ENCODE assay signal across 11 cellular contexts in the genomic region with DNA sequence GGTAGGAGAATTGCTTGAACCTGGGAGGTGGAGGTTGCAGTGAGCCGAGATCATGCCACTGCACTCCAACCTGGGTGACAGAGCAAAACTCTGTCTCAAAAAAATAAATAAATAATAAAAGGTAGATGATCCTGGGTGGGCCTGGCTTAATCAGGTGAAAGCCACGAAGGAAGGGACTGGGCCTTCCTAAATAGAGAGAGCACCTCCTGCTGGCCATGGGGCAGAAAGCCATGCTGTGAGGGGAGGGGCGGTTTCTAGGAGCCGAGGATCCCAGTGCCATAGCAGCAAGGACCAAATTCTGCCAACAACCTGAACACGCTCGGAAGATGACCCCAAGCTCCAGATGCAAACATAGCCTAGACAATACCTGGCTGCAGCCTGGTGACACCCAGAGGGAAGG. TPM values are rescaled to one million over a fixed set of nuclear protein-coding genes. Genes with fewer than 3 reads are reported as not detected.
DNase-seq lines count a peak whose midpoint lies in the region; ATAC-seq and TF ChIP-seq lines count a peak whose summit lies in the region.
"Had no signal": no experiment of that assay in that cellular context is flagged by ENCODE, and none has a peak within 500 bp of the region (broad histone marks: within the 10 kb centered on the region; RNA-seq: fewer than 3 reads in every experiment).

No MANE protein-coding gene starts in this region.

- H4K8ac ChIP-seq in H9 (replicated peaks; ENCODE audit: insufficient read length, low read depth, low read length): no peak overlapping the region

- H3K27ac Mint-ChIP-seq in H9: no peak overlapping the region

- H3K79me1 ChIP-seq in H9 (ENCODE audit: insufficient read depth, low read depth, low read length, poor library complexity, severe bottlenecking): no peaks in the 10 kb centered on the region

- peaks cover 6% of the 10 kb centered on the region for H3K27me3 Mint-ChIP-seq in H9 (ENCODE audit: low read depth)

- H2AFZ ChIP-seq in H9 (ENCODE audit: low read length): no peak overlapping the region

- H3K27ac ChIP-seq in H9 (ENCODE audit: insufficient read length, low read depth, low read length) (no peak overlapping the region), WERI-Rb-1 (no peak overlapping the region)

- H3K18ac ChIP-seq in H9 (ENCODE audit: insufficient read length, low read depth, low read length): no peak overlapping the region

- H3K4ac ChIP-seq in H9 (ENCODE audit: low read depth, low read length): no peak overlapping the region

- H3K27me3 ChIP-seq in H9 (ENCODE audit: insufficient read depth, low read length) (no peaks in the 10 kb centered on the region), WERI-Rb-1 (ENCODE audit: insufficient read depth, low read depth, severe bottlenecking) (no peaks in the 10 kb centered on the region)

- no peaks in the 10 kb centered on the region for H3K23me2 ChIP-seq in H9 (ENCODE audit: insufficient read length, low read depth, low read length, poor library complexity, severe bottlenecking)

- H2BK5ac ChIP-seq in H9 (ENCODE audit: insufficient read length, low read length): no peak overlapping the region

- H3K9me3 ChIP-seq in H9 (ENCODE audit: control insufficient read depth, low read depth, low read length): no peaks in the 10 kb centered on the region
- no peaks in the 10 kb centered on the region for H3K9me3 ChIP-seq in WERI-Rb-1 (ENCODE audit: severe bottlenecking)

- H2AK5ac ChIP-seq in H9 (ENCODE audit: insufficient read length, low read length): no peak overlapping the region

- H3T11ph ChIP-seq in H9 (ENCODE audit: low read length): no peak overlapping the region

- TF ChIP-seq CTCF in AG09319 (IDR thresholded peaks at IDR 0.05; ENCODE audit: low read depth, low read length) (peak; percentile 59), H9 (conservative IDR thresholded peaks at IDR 0.05) (peak; percentile 63), WERI-Rb-1 (IDR thresholded peaks at IDR 0.05; ENCODE audit: low read depth, low read length) (peak; percentile 50; the same call in 1 of the 2 replicates)

- intact Hi-C loops in Right ventricle myocardium inferior (cut with DNase I): no loop called here

- no peak overlapping the region for H3K23ac ChIP-seq in H9 (ENCODE audit: insufficient read length, low read depth, low read length)

- no peak overlapping the region for H2BK12ac ChIP-seq in H9 (ENCODE audit: insufficient read length, low read depth, low read length)

- no peak overlapping the region for H3K14ac ChIP-seq in H9 (ENCODE audit: insufficient read depth, low read length)

- H3K4me3 ChIP-seq in WERI-Rb-1 (ENCODE audit: low read depth, low read length): no peak overlapping the region

- no peaks in the 10 kb centered on the region for H3K79me2 ChIP-seq in H9 (ENCODE audit: insufficient read depth, low read length)

- H3K36me3 Mint-ChIP-seq in H9 (ENCODE audit: insufficient read depth in 1 of 3, low read depth in 3 of 3): peaks cover 0 to 9% (median 6%) of the 10 kb centered on the region in 3 experiments; a peak in 3 of 7 replicates

- no peaks in the 10 kb centered on the region for H3K36me3 ChIP-seq in WERI-Rb-1

- no peak overlapping the region for H4K5ac ChIP-seq in H9 (ENCODE audit: insufficient read length, low read depth, low read length)

- no peaks in the 10 kb centered on the region for H3K4me1 ChIP-seq in H9 (ENCODE audit: insufficient read depth, low read length)

- H4K91ac ChIP-seq in H9 (ENCODE audit: insufficient read length, low read depth, low read length): no peak overlapping the region

- DNase-seq in AG09319 (ENCODE audit: extremely low read depth, low read depth): no peak
- DNase-seq in H9: peak; percentile 66
- peak; percentile 44 for DNase-seq in WERI-Rb-1
- peak; percentile 62 for DNase-seq in iPS-NIHi11 (ENCODE audit: low spot score)
- no peak for DNase-seq in 8988T
- DNase-seq in Right ventricle myocardium inferior (ENCODE audit: missing footprints): no peak
- DNase-seq: activated naive CD4-positive, alpha-beta T cell treated with Interleukin-2 at 50 U/mL for 16 hours had no signal

- H3K4me1 Mint-ChIP-seq in H9: peaks cover 11 to 14% of the 10 kb centered on the region in 2 experiments; a peak in 3 of 4 replicates

- no CpG with 5 or more reads among the region's 6 CpGs for WGBS in H9 (ENCODE audit: extremely low coverage, insufficient read length, low lambda C conversion rate)

- H2BK15ac ChIP-seq in H9 (ENCODE audit: low read depth, low read length): no peak overlapping the region

- H3K4me2 ChIP-seq in H9 (ENCODE audit: insufficient read depth, insufficient read length, low read length): no peak overlapping the region

- no peak overlapping the region for H2BK120ac ChIP-seq in H9 (ENCODE audit: low read depth, low read length, poor library complexity, severe bottlenecking)

- H3K56ac ChIP-seq in H9 (ENCODE audit: insufficient read length, low read depth, low read length): no peak overlapping the region

- no peaks in the 10 kb centered on the region for H4K20me1 ChIP-seq in H9 (ENCODE audit: control insufficient read depth, insufficient read depth, insufficient read length)

- no peaks in the 10 kb centered on the region for H3K9me3 Mint-ChIP-seq in H9

- ATAC-seq in GM21529 (IDR thresholded peaks at IDR 0.05; ENCODE audit: unreplicated experiment): no peak
- ATAC-seq in Right ventricle myocardium inferior: no peak
- no peak for ATAC-seq in GM21515 (IDR thresholded peaks at IDR 0.05; ENCODE audit: unreplicated experiment)
- ATAC-seq: HepG2, sciatic nerve had no signal

- no peak overlapping the region for H2BK20ac ChIP-seq in H9 (ENCODE audit: low read depth, low read length, poor library complexity, severe bottlenecking)

- H3K4me3 Mint-ChIP-seq in H9: no peak overlapping the region; a peak in 1 of 5 replicates

- H3K9ac ChIP-seq in H9 (ENCODE audit: extremely low read depth, insufficient read length, low read length): no peak overlapping the region

RNA-seq across cellular contexts. Expression of gene DGKZ, which starts 24.5 kb away (rescaled TPM):
- total RNA-seq in H9 (2021) (68.8 and 68.9 TPM in 2 replicates), Right ventricle myocardium inferior (67.5 TPM)

RNA-seq across cellular contexts. Expression of gene CREB3L1, which starts 45.3 kb away (rescaled TPM):
- total RNA-seq in H9 (2021) (2.6 and 3.3 TPM in 2 replicates), Right ventricle myocardium inferior (64.1 TPM)
- total RNA-seq: HepG2 had no signal

RNA-seq across cellular contexts. Expression of gene MDK, which starts 58.7 kb away (rescaled TPM):
- total RNA-seq in H9 (2021) (392 and 407 TPM in 2 replicates), Right ventricle myocardium inferior (3.2 TPM)

Comparison
In these comparisons a context has a peak if more than half of its experiments do, and no peak if none do; other contexts are left out.
1. DNase-seq: peak in H9 (single experiment), WERI-Rb-1 (single experiment) and iPS-NIHi11 (single experiment); none in AG09319 (single experiment), 8988T (single experiment) and Right ventricle myocardium inferior (single experiment).
2. RNA of gene CREB3L1, which starts 45.3 kb away (total RNA-seq): 64.1 TPM in Right ventricle myocardium inferior (single experiment); 2.6 to 3.3 TPM in H9; every median in the first group is over 10 times any median in the second.
3. RNA of gene MDK, which starts 58.7 kb away (total RNA-seq): 392 to 407 TPM in H9; 3.2 TPM in Right ventricle myocardium inferior (single experiment); every median in the first group is over 10 times any median in the second.
4. Peak in every context shown above with its lines, with median percentiles within 50 percentile points of each other: CTCF ChIP-seq.